13 cellular contexts compared by ENCODE assay signal in genomic region chr5:176596069-176596656, GRCh38. TPM values are rescaled to one million over a fixed set of nuclear protein-coding genes. Genes with fewer than 3 reads are reported as not detected.
A peak's percentile ranks its signal among the peaks of the same experiment; 100 is the strongest.
DNase-seq lines count a peak whose midpoint lies in the region; TF ChIP-seq lines count a peak whose summit lies in the region.
"Had no signal": no experiment of that assay in that cellular context is flagged by ENCODE, and none has a peak within 500 bp of the region (broad histone marks: within the 10 kb centered on the region; RNA-seq: fewer than 3 reads in every experiment).

No MANE protein-coding gene starts in this region.

- no peaks in the 10 kb centered on the region for H3K36me3 Mint-ChIP-seq in CD4-positive, alpha-beta memory T cell
- peaks cover 6% of the 10 kb centered on the region for H3K36me3 Mint-ChIP-seq in IgD-negative memory B cell
- H3K36me3 Mint-ChIP-seq in nephron progenitor cell (ENCODE audit: low read depth): peaks cover 7% of the 10 kb centered on the region

- no peaks in the 10 kb centered on the region for H3K9me3 ChIP-seq in CD4-positive, alpha-beta memory T cell (ENCODE audit: control insufficient read depth in 1 of 2, low read length in 2 of 2)
- no peaks in the 10 kb centered on the region for H3K9me3 ChIP-seq in duodenal mucosa (ENCODE audit: control insufficient read depth in 1 of 2, low read length in 2 of 2)

- H3K36me3 ChIP-seq in CD4-positive, alpha-beta memory T cell (ENCODE audit: insufficient read depth, low read length): no peaks in the 10 kb centered on the region
- H3K36me3 ChIP-seq in duodenal mucosa (ENCODE audit: control insufficient read depth in 1 of 2, insufficient read depth in 2 of 2, low read length in 2 of 2): peaks cover 16 to 17% of the 10 kb centered on the region in 2 donors

- H3K9me3 Mint-ChIP-seq in CD4-positive, alpha-beta memory T cell: no peaks in the 10 kb centered on the region
- H3K9me3 Mint-ChIP-seq in IgD-negative memory B cell (no peaks in the 10 kb centered on the region), nephron progenitor cell (no peaks in the 10 kb centered on the region)

- POLR2A ChIA-PET in CD4-positive, alpha-beta memory T cell (lab: Charles Lee; ENCODE audit: partially characterized antibody): interaction anchor here (1.1 to 1.8 kb wide), 4 partner anchors 52 to 180 kb away, joined by 3 to 13 read pairs (median 6); partner anchors contain the start of gene CLTB

- peak overlapping the region in 1 of 2 donors; percentile 37 for H3K4me3 ChIP-seq in CD4-positive, alpha-beta memory T cell (ENCODE audit: low read length in 2 of 2)
- peak overlapping the region; percentile 40 to 54 for H3K4me3 ChIP-seq in duodenal mucosa (ENCODE audit: low read depth in 1 of 2, low read length in 2 of 2)

- H3K4me1 Mint-ChIP-seq in CD4-positive, alpha-beta memory T cell: peaks cover 0 to 9% (median 6%) of the 10 kb centered on the region in 4 donors
- H3K4me1 Mint-ChIP-seq in IgD-negative memory B cell (peaks cover 0 to 2% (median 0%) of the 10 kb centered on the region in 3 donors), nephron progenitor cell (no peaks in the 10 kb centered on the region)

- TF ChIP-seq CTCF in nephron progenitor cell (IDR thresholded peaks at IDR 0.05): no peak

- H3K27me3 ChIP-seq in CD4-positive, alpha-beta memory T cell (ENCODE audit: insufficient read depth, low read length): no peaks in the 10 kb centered on the region
- H3K27me3 ChIP-seq in duodenal mucosa (ENCODE audit: control insufficient read depth in 1 of 2, insufficient read depth in 2 of 2, low read length in 2 of 2): peaks cover 0 to 9% of the 10 kb centered on the region in 2 donors
- H3K27me3 ChIP-seq: foreskin keratinocyte had no signal

- DNase-seq in CD4-positive, alpha-beta memory T cell: no peak
- DNase-seq in nephron progenitor cell (no peak), medulla oblongata (ENCODE audit: extremely low spot score) (no peak), NCI-H524 treated with DMSO at 0.1 percent for 48 hours (lab: John Stamatoyannopoulos, UW) (no peak), cerebellar cortex (ENCODE audit: low spot score) (no peak)
- DNase-seq: foreskin keratinocyte, NCI-H1092, NCI-H446 treated with DMSO at 0.1 percent for 48 hours, OCI-M1 had no signal

- CTCF ChIA-PET in CD4-positive, alpha-beta memory T cell (lab: Charles Lee; ENCODE audit: partially characterized antibody): interaction anchor here (0.9 to 2.3 kb wide), 9 partner anchors 12 to 866 kb away, joined by 3 to 18 read pairs (median 5); partner anchors contain the start of genes CLTB and TSPAN17

- no peaks in the 10 kb centered on the region for H3K27me3 Mint-ChIP-seq in CD4-positive, alpha-beta memory T cell
- H3K27me3 Mint-ChIP-seq in IgD-negative memory B cell (no peaks in the 10 kb centered on the region), nephron progenitor cell (ENCODE audit: low read depth, poor library complexity) (peaks cover 31% of the 10 kb centered on the region)

- peak overlapping the region in 4 of 7 donors; percentile 17 to 77 (median 60) for H3K27ac Mint-ChIP-seq in CD4-positive, alpha-beta memory T cell
- peak overlapping the region in 1 of 3 donors; percentile 35 for H3K27ac Mint-ChIP-seq in IgD-negative memory B cell
- H3K27ac Mint-ChIP-seq in nephron progenitor cell: no peak overlapping the region

- H3K9ac ChIP-seq in duodenal mucosa (ENCODE audit: low read depth in 1 of 2, low read length in 2 of 2): peak overlapping the region in 1 of 2 donors; percentile 6

- intact Hi-C loops in CD4-positive, alpha-beta memory T cell (cut with micrococcal nuclease): loop anchor here (1.0 to 2.0 kb wide), 3 partner anchors 51 to 866 kb away; partner anchors contain the start of genes RNF44 and TSPAN17

- H3K27ac ChIP-seq in CD4-positive, alpha-beta memory T cell (ENCODE audit: low read depth, low read length): no peak overlapping the region
- H3K27ac ChIP-seq in duodenal mucosa (ENCODE audit: low read depth, low read length): no peak overlapping the region
- H3K27ac ChIP-seq: foreskin keratinocyte had no signal

- peaks cover 6% of the 10 kb centered on the region for H3K4me1 ChIP-seq in CD4-positive, alpha-beta memory T cell (ENCODE audit: insufficient read depth, low read length)
- peaks cover 0 to 8% of the 10 kb centered on the region in 2 donors for H3K4me1 ChIP-seq in duodenal mucosa (ENCODE audit: control insufficient read depth in 1 of 2, insufficient read depth in 2 of 2, low read length in 2 of 2)
- H3K4me1 ChIP-seq: foreskin keratinocyte had no signal

- peak overlapping the region; percentile 78 to 89 (median 82) for H3K4me3 Mint-ChIP-seq in CD4-positive, alpha-beta memory T cell
- H3K4me3 Mint-ChIP-seq in IgD-negative memory B cell (peak overlapping the region; percentile 48 to 86 (median 75)), nephron progenitor cell (peak overlapping the region; percentile 62)

RNA-seq across cellular contexts. Expression of gene GPRIN1, which starts 13.8 kb away (rescaled TPM):
- total RNA-seq in CD4-positive, alpha-beta memory T cell: under 1 TPM; 0.41 to 0.44 TPM
- under 1 TPM in 1 of 2 donors, not detected in 1; 0.37 TPM for polyA plus RNA-seq in CD4-positive, alpha-beta memory T cell
- 0.35 TPM for polyA plus RNA-seq in IgD-negative memory B cell

RNA-seq across cellular contexts. Expression of gene SNCB, which starts 34.2 kb away (rescaled TPM):
- not detected for total RNA-seq in CD4-positive, alpha-beta memory T cell
- polyA plus RNA-seq in CD4-positive, alpha-beta memory T cell: not detected
- polyA plus RNA-seq in IgD-negative memory B cell: not detected
- total RNA-seq: subcutaneous adipose tissue had no signal

RNA-seq across cellular contexts. Expression of gene EIF4E1B, which starts 34.3 kb away (rescaled TPM):
- not detected for total RNA-seq in CD4-positive, alpha-beta memory T cell
- not detected for polyA plus RNA-seq in CD4-positive, alpha-beta memory T cell
- not detected for polyA plus RNA-seq in IgD-negative memory B cell
- total RNA-seq: foreskin keratinocyte, right cardiac atrium, subcutaneous adipose tissue had no signal
- polyA plus RNA-seq: foreskin keratinocyte, right cardiac atrium had no signal

RNA-seq across cellular contexts. Expression of gene CDHR2, which starts 47.0 kb away (rescaled TPM):
- total RNA-seq in CD4-positive, alpha-beta memory T cell: 1 to 10 TPM; 2.9 TPM
- polyA plus RNA-seq in CD4-positive, alpha-beta memory T cell: not detected
- polyA plus RNA-seq in IgD-negative memory B cell: not detected
- polyA plus RNA-seq: foreskin keratinocyte, right cardiac atrium had no signal

RNA-seq across cellular contexts. Expression of gene TSPAN17, which starts 51.1 kb away (rescaled TPM):
- total RNA-seq in CD4-positive, alpha-beta memory T cell: 10 to 100 TPM; 27.4 to 30.7 TPM
- polyA plus RNA-seq in CD4-positive, alpha-beta memory T cell: 10 to 100 TPM; 16.0 to 26.7 TPM
- polyA plus RNA-seq in IgD-negative memory B cell: 19.5 TPM
